Comparison of ENCODE assay signal across 1 cellular context in genomic region chr5:138641547-138642298, GRCh38.
TF ChIP-seq lines count a peak whose summit lies in the region.

No MANE protein-coding gene starts in this region.

TF ChIP-seq in HepG2, 621 proteins besides CTCF, POLR2A, EP300 and RAD21 (continued from another document):
- TF ChIP-seq FOXO4 (CRISPR knock-in tag; conservative IDR thresholded peaks at IDR 0.05) (no peak), ZHX1 (CRISPR knock-in tag; IDR thresholded peaks at IDR 0.05; ENCODE audit: low read depth) (no peak), IKZF1 (IDR thresholded peaks at IDR 0.05) (no peak), ATF1 (CRISPR knock-in tag; IDR thresholded peaks at IDR 0.05) (no peak), ERF (CRISPR knock-in tag; IDR thresholded peaks at IDR 0.05) (peak; percentile 43; the same call in 1 of the 2 replicates), SMAD3 (CRISPR knock-in tag; IDR thresholded peaks at IDR 0.05) (0 out of 2 replicates have a peak, but pooled peaks have one; percentile 45), ZNF674 (CRISPR knock-in tag; IDR thresholded peaks at IDR 0.05; ENCODE audit: low read depth) (no peak), KDM3A (CRISPR knock-in tag; IDR thresholded peaks at IDR 0.05; ENCODE audit: low read depth) (no peak)
TF ChIP-seq in HepG2: peak in this region for 21.
